In genomic region chr17:7572338-7572587, GRCh38 we compare ENCODE assay signal across 1 cellular context.
TF ChIP-seq lines count a peak whose summit lies in the region.

No MANE protein-coding gene starts in this region.

TF ChIP-seq in HepG2, 621 proteins besides CTCF, POLR2A, EP300 and RAD21 (continued from another document and continues in another):
- peak; percentile 80 for TF ChIP-seq NFAT5 (CRISPR knock-in tag; IDR thresholded peaks at IDR 0.05)
- TF ChIP-seq, protein P1, sequence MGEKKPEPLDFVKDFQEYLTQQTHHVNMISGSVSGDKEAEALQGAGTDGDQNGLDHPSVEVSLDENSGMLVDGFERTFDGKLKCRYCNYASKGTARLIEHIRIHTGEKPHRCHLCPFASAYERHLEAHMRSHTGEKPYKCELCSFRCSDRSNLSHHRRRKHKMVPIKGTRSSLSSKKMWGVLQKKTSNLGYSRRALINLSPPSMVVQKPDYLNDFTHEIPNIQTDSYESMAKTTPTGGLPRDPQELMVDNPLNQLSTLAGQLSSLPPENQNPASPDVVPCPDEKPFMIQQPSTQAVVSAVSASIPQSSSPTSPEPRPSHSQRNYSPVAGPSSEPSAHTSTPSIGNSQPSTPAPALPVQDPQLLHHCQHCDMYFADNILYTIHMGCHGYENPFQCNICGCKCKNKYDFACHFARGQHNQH (CRISPR knock-in tag; IDR thresholded peaks at IDR 0.05), result 0 out of 2 replicates have a peak, but pooled peaks have one; percentile 83
- no peak for TF ChIP-seq ZFP36L1 (CRISPR knock-in tag; IDR thresholded peaks at IDR 0.05)
- TF ChIP-seq NRL (CRISPR knock-in tag; IDR thresholded peaks at IDR 0.05; ENCODE audit: borderline replicate concordance), result 0 out of 2 replicates have a peak, but pooled peaks have one; percentile 80
- TF ChIP-seq MED13 (CRISPR knock-in tag; IDR thresholded peaks at IDR 0.05), result peak; percentile 71; the same call in 1 of the 2 replicates
- no peak for TF ChIP-seq SOX6 (IDR thresholded peaks at IDR 0.05)
- no peak; the same call in 1 of the 2 replicates for TF ChIP-seq SOX6 (CRISPR knock-in tag; IDR thresholded peaks at IDR 0.05)
- no peak for TF ChIP-seq MAFF (IDR thresholded peaks at IDR 0.05; ENCODE audit: low read depth, low read length)
- no peak for TF ChIP-seq MED8 (CRISPR knock-in tag; IDR thresholded peaks at IDR 0.05; ENCODE audit: insufficient replicate concordance)
- TF ChIP-seq, protein P2, sequence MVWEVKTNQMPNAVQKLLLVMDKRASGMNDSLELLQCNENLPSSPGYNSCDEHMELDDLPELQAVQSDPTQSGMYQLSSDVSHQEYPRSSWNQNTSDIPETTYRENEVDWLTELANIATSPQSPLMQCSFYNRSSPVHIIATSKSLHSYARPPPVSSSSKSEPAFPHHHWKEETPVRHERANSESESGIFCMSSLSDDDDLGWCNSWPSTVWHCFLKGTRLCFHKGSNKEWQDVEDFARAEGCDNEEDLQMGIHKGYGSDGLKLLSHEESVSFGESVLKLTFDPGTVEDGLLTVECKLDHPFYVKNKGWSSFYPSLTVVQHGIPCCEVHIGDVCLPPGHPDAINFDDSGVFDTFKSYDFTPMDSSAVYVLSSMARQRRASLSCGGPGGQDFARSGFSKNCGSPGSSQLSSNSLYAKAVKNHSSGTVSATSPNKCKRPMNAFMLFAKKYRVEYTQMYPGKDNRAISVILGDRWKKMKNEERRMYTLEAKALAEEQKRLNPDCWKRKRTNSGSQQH (CRISPR knock-in tag; IDR thresholded peaks at IDR 0.05; ENCODE audit: low read depth), result peak; percentile 85; the same call in 1 of the 2 replicates
- TF ChIP-seq, protein P3, sequence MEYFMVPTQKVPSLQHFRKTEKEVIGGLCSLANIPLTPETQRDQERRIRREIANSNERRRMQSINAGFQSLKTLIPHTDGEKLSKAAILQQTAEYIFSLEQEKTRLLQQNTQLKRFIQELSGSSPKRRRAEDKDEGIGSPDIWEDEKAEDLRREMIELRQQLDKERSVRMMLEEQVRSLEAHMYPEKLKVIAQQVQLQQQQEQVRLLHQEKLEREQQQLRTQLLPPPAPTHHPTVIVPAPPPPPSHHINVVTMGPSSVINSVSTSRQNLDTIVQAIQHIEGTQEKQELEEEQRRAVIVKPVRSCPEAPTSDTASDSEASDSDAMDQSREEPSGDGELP (IDR thresholded peaks at IDR 0.05; ENCODE audit: borderline replicate concordance, low read depth), result peak; percentile 31; the same call in 1 of the 2 replicates
- TF ChIP-seq, protein P4, sequence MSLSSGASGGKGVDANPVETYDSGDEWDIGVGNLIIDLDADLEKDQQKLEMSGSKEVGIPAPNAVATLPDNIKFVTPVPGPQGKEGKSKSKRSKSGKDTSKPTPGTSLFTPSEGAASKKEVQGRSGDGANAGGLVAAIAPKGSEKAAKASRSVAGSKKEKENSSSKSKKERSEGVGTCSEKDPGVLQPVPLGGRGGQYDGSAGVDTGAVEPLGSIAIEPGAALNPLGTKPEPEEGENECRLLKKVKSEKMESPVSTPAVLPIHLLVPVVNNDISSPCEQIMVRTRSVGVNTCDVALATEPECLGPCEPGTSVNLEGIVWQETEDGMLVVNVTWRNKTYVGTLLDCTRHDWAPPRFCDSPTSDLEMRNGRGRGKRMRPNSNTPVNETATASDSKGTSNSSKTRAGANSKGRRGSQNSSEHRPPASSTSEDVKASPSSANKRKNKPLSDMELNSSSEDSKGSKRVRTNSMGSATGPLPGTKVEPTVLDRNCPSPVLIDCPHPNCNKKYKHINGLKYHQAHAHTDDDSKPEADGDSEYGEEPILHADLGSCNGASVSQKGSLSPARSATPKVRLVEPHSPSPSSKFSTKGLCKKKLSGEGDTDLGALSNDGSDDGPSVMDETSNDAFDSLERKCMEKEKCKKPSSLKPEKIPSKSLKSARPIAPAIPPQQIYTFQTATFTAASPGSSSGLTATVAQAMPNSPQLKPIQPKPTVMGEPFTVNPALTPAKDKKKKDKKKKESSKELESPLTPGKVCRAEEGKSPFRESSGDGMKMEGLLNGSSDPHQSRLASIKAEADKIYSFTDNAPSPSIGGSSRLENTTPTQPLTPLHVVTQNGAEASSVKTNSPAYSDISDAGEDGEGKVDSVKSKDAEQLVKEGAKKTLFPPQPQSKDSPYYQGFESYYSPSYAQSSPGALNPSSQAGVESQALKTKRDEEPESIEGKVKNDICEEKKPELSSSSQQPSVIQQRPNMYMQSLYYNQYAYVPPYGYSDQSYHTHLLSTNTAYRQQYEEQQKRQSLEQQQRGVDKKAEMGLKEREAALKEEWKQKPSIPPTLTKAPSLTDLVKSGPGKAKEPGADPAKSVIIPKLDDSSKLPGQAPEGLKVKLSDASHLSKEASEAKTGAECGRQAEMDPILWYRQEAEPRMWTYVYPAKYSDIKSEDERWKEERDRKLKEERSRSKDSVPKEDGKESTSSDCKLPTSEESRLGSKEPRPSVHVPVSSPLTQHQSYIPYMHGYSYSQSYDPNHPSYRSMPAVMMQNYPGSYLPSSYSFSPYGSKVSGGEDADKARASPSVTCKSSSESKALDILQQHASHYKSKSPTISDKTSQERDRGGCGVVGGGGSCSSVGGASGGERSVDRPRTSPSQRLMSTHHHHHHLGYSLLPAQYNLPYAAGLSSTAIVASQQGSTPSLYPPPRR (CRISPR knock-in tag; IDR thresholded peaks at IDR 0.05; ENCODE audit: borderline replicate concordance), result no peak
- TF ChIP-seq NFATC3 (CRISPR knock-in tag; IDR thresholded peaks at IDR 0.05), result no peak
- 0 out of 2 replicates have a peak, but pooled peaks have one; percentile 28 for TF ChIP-seq SIX4 (CRISPR knock-in tag; IDR thresholded peaks at IDR 0.05)
- 0 out of 2 replicates have a peak, but pooled peaks have one; percentile 60 for TF ChIP-seq KMT2A (CRISPR knock-in tag; IDR thresholded peaks at IDR 0.05)
- TF ChIP-seq MEIS2 (CRISPR knock-in tag; IDR thresholded peaks at IDR 0.05), result 0 out of 2 replicates have a peak, but pooled peaks have one; percentile 92
- TF ChIP-seq MAZ (IDR thresholded peaks at IDR 0.05; ENCODE audit: borderline replicate concordance, low read depth, low read length), result no peak
- TF ChIP-seq MAZ (CRISPR knock-in tag; IDR thresholded peaks at IDR 0.05; ENCODE audit: low read depth), result peak; percentile 94
- TF ChIP-seq NPAS2 (CRISPR knock-in tag; IDR thresholded peaks at IDR 0.05; ENCODE audit: borderline replicate concordance), result no peak
- TF ChIP-seq ZKSCAN8 (CRISPR knock-in tag; IDR thresholded peaks at IDR 0.05; ENCODE audit: borderline replicate concordance), result peak; percentile 35; the same call in 1 of the 2 replicates
- no peak for TF ChIP-seq GPN1 (CRISPR knock-in tag; IDR thresholded peaks at IDR 0.05; ENCODE audit: borderline replicate concordance)
- TF ChIP-seq RXRB (CRISPR knock-in tag; IDR thresholded peaks at IDR 0.05; ENCODE audit: borderline replicate concordance), result peak; percentile 68; the same call in 1 of the 2 replicates
- TF ChIP-seq, protein P5, sequence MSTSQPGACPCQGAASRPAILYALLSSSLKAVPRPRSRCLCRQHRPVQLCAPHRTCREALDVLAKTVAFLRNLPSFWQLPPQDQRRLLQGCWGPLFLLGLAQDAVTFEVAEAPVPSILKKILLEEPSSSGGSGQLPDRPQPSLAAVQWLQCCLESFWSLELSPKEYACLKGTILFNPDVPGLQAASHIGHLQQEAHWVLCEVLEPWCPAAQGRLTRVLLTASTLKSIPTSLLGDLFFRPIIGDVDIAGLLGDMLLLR (CRISPR knock-in tag; IDR thresholded peaks at IDR 0.05), result peak; percentile 71; the same call in 1 of the 2 replicates
- TF ChIP-seq ZNF350 (CRISPR knock-in tag; IDR thresholded peaks at IDR 0.05; ENCODE audit: borderline replicate concordance, low read depth), result no peak; the same call in 1 of the 2 replicates
- TF ChIP-seq, protein P6, sequence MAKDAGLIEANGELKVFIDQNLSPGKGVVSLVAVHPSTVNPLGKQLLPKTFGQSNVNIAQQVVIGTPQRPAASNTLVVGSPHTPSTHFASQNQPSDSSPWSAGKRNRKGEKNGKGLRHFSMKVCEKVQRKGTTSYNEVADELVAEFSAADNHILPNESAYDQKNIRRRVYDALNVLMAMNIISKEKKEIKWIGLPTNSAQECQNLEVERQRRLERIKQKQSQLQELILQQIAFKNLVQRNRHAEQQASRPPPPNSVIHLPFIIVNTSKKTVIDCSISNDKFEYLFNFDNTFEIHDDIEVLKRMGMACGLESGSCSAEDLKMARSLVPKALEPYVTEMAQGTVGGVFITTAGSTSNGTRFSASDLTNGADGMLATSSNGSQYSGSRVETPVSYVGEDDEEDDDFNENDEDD (CRISPR knock-in tag; IDR thresholded peaks at IDR 0.05; ENCODE audit: borderline replicate concordance), result peak; percentile 95
- TF ChIP-seq ZNF446 (CRISPR knock-in tag; IDR thresholded peaks at IDR 0.05), result peak; percentile 16; the same call in 1 of the 2 replicates
- TF ChIP-seq TERF1 (CRISPR knock-in tag; IDR thresholded peaks at IDR 0.05), result no peak
- TF ChIP-seq NFE2 (CRISPR knock-in tag; IDR thresholded peaks at IDR 0.05), result no peak
- TF ChIP-seq KAT8 (CRISPR knock-in tag; IDR thresholded peaks at IDR 0.05), result peak; percentile 97
- 0 out of 2 replicates have a peak, but pooled peaks have one; percentile 70 for TF ChIP-seq ZBTB2 (CRISPR knock-in tag; IDR thresholded peaks at IDR 0.05; ENCODE audit: low read depth)
- TF ChIP-seq HIVEP1 (CRISPR knock-in tag; IDR thresholded peaks at IDR 0.05), result 0 out of 2 replicates have a peak, but pooled peaks have one; percentile 38
- TF ChIP-seq KDM5A (IDR thresholded peaks at IDR 0.05; ENCODE audit: borderline replicate concordance, low read length), result peak; percentile 39; the same call in 1 of the 2 replicates
- peak; percentile 41; the same call in 1 of the 2 replicates for TF ChIP-seq FOSL2 (CRISPR knock-in tag; IDR thresholded peaks at IDR 0.05)
- no peak for TF ChIP-seq FOXA1 (IDR thresholded peaks at IDR 0.05)
- no peak for TF ChIP-seq FOXA1 (CRISPR knock-in tag; IDR thresholded peaks at IDR 0.05)
- peak; percentile 87; the same call in 1 of the 2 replicates for TF ChIP-seq ZNF598 (CRISPR knock-in tag; IDR thresholded peaks at IDR 0.05; ENCODE audit: borderline replicate concordance)
- TF ChIP-seq KDM2A (CRISPR knock-in tag; IDR thresholded peaks at IDR 0.05; ENCODE audit: borderline replicate concordance, low read depth), result peak; percentile 97; the same call in 1 of the 2 replicates
- TF ChIP-seq CBX5 (CRISPR knock-in tag; IDR thresholded peaks at IDR 0.05; ENCODE audit: borderline replicate concordance), result no peak; the same call in 1 of the 2 replicates
- no peak for TF ChIP-seq ZNF790 (CRISPR knock-in tag; IDR thresholded peaks at IDR 0.05; ENCODE audit: borderline replicate concordance)
- TF ChIP-seq SRY (CRISPR knock-in tag; IDR thresholded peaks at IDR 0.05), result peak; percentile 81; the same call in 1 of the 2 replicates
- peak; percentile 77 for TF ChIP-seq RBM22 (optimal IDR thresholded peaks at IDR 0.05; ENCODE audit: low read length)
- peak; percentile 94 for TF ChIP-seq ZFY (CRISPR knock-in tag; IDR thresholded peaks at IDR 0.05)
- TF ChIP-seq ZNF274 (CRISPR knock-in tag; IDR thresholded peaks at IDR 0.05), result 0 out of 2 replicates have a peak, but pooled peaks have one; percentile 1
- TF ChIP-seq ZNF17 (CRISPR knock-in tag; IDR thresholded peaks at IDR 0.05), result no peak
- peak; percentile 62 for TF ChIP-seq MYNN (CRISPR knock-in tag; IDR thresholded peaks at IDR 0.05; ENCODE audit: low read depth)
- no peak for TF ChIP-seq MBNL3 (CRISPR knock-in tag; conservative IDR thresholded peaks at IDR 0.05)
- no peak for TF ChIP-seq ZNF75D (CRISPR knock-in tag; IDR thresholded peaks at IDR 0.05; ENCODE audit: borderline replicate concordance)
- TF ChIP-seq XRCC5 (optimal IDR thresholded peaks at IDR 0.05; ENCODE audit: low read length), result peak; percentile 73
